8 cellular contexts compared by ENCODE assay signal in the genomic region with DNA sequence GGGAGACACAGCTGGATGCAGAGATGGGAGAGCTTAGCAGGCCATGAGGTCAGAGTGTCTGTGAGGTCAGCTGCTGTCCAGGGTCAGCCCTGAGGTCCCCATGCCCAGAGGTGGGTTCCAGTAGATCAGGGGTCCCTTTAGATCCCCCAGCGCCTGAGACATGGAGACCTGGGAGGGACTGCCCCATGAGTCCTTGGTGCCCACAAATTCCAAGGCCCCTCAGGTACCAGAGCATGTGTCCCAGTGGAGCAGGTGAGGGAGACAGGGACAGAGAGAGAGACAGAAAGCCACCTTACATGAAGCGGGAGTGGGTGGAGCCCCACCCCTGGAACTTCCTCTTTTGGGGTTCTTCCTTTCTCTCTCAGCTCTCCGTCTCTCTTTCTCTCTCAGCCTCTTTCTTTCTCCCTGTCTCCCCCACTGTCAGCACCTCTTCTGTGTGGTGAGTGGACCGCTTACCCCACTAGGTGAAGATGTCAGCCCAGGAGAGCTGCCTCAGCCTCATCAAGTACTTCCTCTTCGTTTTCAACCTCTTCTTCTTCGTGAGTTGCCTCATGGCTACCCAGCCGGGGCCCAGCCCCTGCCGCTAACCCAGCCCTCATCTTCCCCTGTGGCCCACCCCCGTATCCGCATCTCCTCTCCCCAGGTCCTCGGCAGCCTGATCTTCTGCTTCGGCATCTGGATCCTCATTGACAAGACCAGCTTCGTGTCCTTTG. TPM values are rescaled to one million over a fixed set of nuclear protein-coding genes. Genes with fewer than 3 reads are reported as not detected.
A peak's percentile ranks its signal among the peaks of the same experiment; 100 is the strongest.
DNase-seq lines count a peak whose midpoint lies in the region; ATAC-seq and TF ChIP-seq lines count a peak whose summit lies in the region.

A gene with protein sequence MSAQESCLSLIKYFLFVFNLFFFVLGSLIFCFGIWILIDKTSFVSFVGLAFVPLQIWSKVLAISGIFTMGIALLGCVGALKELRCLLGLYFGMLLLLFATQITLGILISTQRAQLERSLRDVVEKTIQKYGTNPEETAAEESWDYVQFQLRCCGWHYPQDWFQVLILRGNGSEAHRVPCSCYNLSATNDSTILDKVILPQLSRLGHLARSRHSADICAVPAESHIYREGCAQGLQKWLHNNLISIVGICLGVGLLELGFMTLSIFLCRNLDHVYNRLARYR (plus strand): TSS at position 336 of the 713 bp plus-strand sequence. CDS start 135 bp downstream, at position 471.

- H3K36me3 Mint-ChIP-seq in T-cell = peaks cover 39% of the 10 kb centered on the region
- peaks cover 1% of the 10 kb centered on the region for H3K36me3 Mint-ChIP-seq in activated naive CD8-positive, alpha-beta T cell

- no peak within 1 kb of the TSS for H3K9ac ChIP-seq in mesenchymal stem cell (ENCODE audit: low read length)

- CTCF ChIA-PET in T-cell (lab: Charles Lee) = interaction anchor here in 1 of 2 donors (0.6 kb wide), 2 partner anchors 17 to 29 kb away, joined by 6 read pairs; partner anchors contain the start of gene DKKL1

- H3K27ac ChIP-seq in neutrophil (peak within 1 kb of the TSS; percentile 94), mesenchymal stem cell (ENCODE audit: low read length, poor library complexity, severe bottlenecking) (no peak within 1 kb of the TSS)

- no peak within 1 kb of the TSS for H2BK15ac ChIP-seq in mesenchymal stem cell (ENCODE audit: low read depth, poor library complexity, severe bottlenecking)

- H3K4me3 Mint-ChIP-seq in T-cell = peak within 1 kb of the TSS; percentile 96 to 100 (median 99)
- peak within 1 kb of the TSS; percentile 99 for H3K4me3 Mint-ChIP-seq in activated naive CD8-positive, alpha-beta T cell

- no peak within 1 kb of the TSS for H4K91ac ChIP-seq in mesenchymal stem cell (ENCODE audit: low read length)

- no peak within 1 kb of the TSS for H2AK5ac ChIP-seq in mesenchymal stem cell (ENCODE audit: low read length, severe bottlenecking)

- H2BK12ac ChIP-seq in mesenchymal stem cell (ENCODE audit: low read length in 2 of 2) = no peak within 1 kb of the TSS

- no peak within 1 kb of the TSS for H3K18ac ChIP-seq in mesenchymal stem cell (ENCODE audit: low read depth in 1 of 2, low read length in 2 of 2)

- peak within 1 kb of the TSS; percentile 83 to 96 for H3K4me3 ChIP-seq in neutrophil (ENCODE audit: low read depth in 1 of 2, low read length in 1 of 2)
- H3K4me3 ChIP-seq in mesenchymal stem cell (ENCODE audit: insufficient read depth in 1 of 2, low read depth in 1 of 2, low read length in 2 of 2) = no peak within 1 kb of the TSS

- peak within 1 kb of the TSS; percentile 99 to 100 for H3K27ac Mint-ChIP-seq in T-cell
- H3K27ac Mint-ChIP-seq in activated naive CD8-positive, alpha-beta T cell = peak within 1 kb of the TSS; percentile 99

- in situ Hi-C loops in GM13976 (cut with MboI; ENCODE audit: low sequenced_read_pairs, unreplicated experiment) = no loop called here

- H3K14ac ChIP-seq in mesenchymal stem cell (ENCODE audit: low read length in 2 of 2) = no peak within 1 kb of the TSS

- ATAC-seq in T-cell (replicated peaks in 1 of 4) (peak; percentile 72 to 76 (median 74)), GM18873 (IDR thresholded peaks at IDR 0.05; ENCODE audit: low FRiP score, unreplicated experiment) (no peak)

- H2BK120ac ChIP-seq in mesenchymal stem cell (ENCODE audit: low read depth, low read length) = no peak within 1 kb of the TSS

- H3K4me1 ChIP-seq in neutrophil (ENCODE audit: control insufficient read depth in 1 of 2, insufficient read depth in 1 of 2, low read depth in 1 of 2, low read length in 1 of 2) (peaks cover 58 to 65% of the 10 kb centered on the region in 2 experiments), mesenchymal stem cell (ENCODE audit: control insufficient read depth, insufficient read depth, low read depth, low read length) (peaks cover 12% of the 10 kb centered on the region)

- H4K8ac ChIP-seq in mesenchymal stem cell (ENCODE audit: low read length) = no peak within 1 kb of the TSS

- H3K27me3 ChIP-seq in neutrophil (no peaks in the 10 kb centered on the region), mesenchymal stem cell (ENCODE audit: control insufficient read depth in 1 of 2, insufficient read depth in 1 of 2, low read length in 2 of 2) (peaks cover 0 to 13% of the 10 kb centered on the region in 2 experiments)

- no peaks in the 10 kb centered on the region for H3K27me3 Mint-ChIP-seq in T-cell
- H3K27me3 Mint-ChIP-seq in activated naive CD8-positive, alpha-beta T cell = no peaks in the 10 kb centered on the region

- H3K4ac ChIP-seq in mesenchymal stem cell (ENCODE audit: low read depth in 1 of 2, low read length in 2 of 2) = no peak within 1 kb of the TSS

- peaks cover 15% of the 10 kb centered on the region for H3K79me1 ChIP-seq in mesenchymal stem cell (replicated peaks; ENCODE audit: low read length, poor library complexity, severe bottlenecking)

- H2AFZ ChIP-seq in mesenchymal stem cell (ENCODE audit: low read depth, low read length) = no peak within 1 kb of the TSS

- H3K4me1 Mint-ChIP-seq in T-cell = peaks cover 77 to 86% (median 83%) of the 10 kb centered on the region in 3 donors
- H3K4me1 Mint-ChIP-seq in activated naive CD8-positive, alpha-beta T cell (ENCODE audit: low read depth) = peaks cover 73% of the 10 kb centered on the region

- H2BK5ac ChIP-seq in mesenchymal stem cell (ENCODE audit: low read depth, low read length, poor library complexity, severe bottlenecking) = no peak within 1 kb of the TSS

- no peak within 1 kb of the TSS for H3K4me2 ChIP-seq in mesenchymal stem cell (ENCODE audit: low read length, poor library complexity, severe bottlenecking)

- no peak for TF ChIP-seq CTCF in GM13976 (IDR thresholded peaks at IDR 0.05; ENCODE audit: borderline replicate concordance, control extremely low read depth, extremely low read depth, insufficient read depth, missing control alignments)
- no peak for TF ChIP-seq CTCF in neutrophil (IDR thresholded peaks at IDR 0.05)

- 85% methylated on average over 13 of the region's 13 CpGs for WGBS in mesenchymal stem cell

- H3K9me3 ChIP-seq in neutrophil = no peaks in the 10 kb centered on the region
- H3K9me3 ChIP-seq in mesenchymal stem cell (ENCODE audit: control insufficient read depth, low read length) = no peaks in the 10 kb centered on the region

- POLR2A ChIA-PET in T-cell (lab: Charles Lee) = no interaction called here

- DNase-seq in GM13976 (ENCODE audit: low spot score) = peak; percentile 79
- DNase-seq in T-cell = peak; percentile 44 to 77 (median 62)
- no peak for DNase-seq in SW480 (ENCODE audit: low spot score)
- DNase-seq in NCI-H526 (lab: John Stamatoyannopoulos, UW) = no peak
- DNase-seq in mesenchymal stem cell = no peak

- no peak within 1 kb of the TSS for H3K23ac ChIP-seq in mesenchymal stem cell (ENCODE audit: low read length in 2 of 2)

- H3K9me3 Mint-ChIP-seq in T-cell = no peaks in the 10 kb centered on the region
- no peaks in the 10 kb centered on the region for H3K9me3 Mint-ChIP-seq in activated naive CD8-positive, alpha-beta T cell (ENCODE audit: low read depth)

- H3K36me3 ChIP-seq in neutrophil (peaks cover 36% of the 10 kb centered on the region), mesenchymal stem cell (ENCODE audit: control insufficient read depth in 1 of 2, insufficient read depth in 2 of 2, low read depth in 1 of 2, low read length in 2 of 2) (peaks cover 0 to 53% of the 10 kb centered on the region in 2 experiments)

RNA-seq across cellular contexts. Expression of the gene that starts here (rescaled TPM):
- 100 to 1,000 TPM; 365 to 435 (median 369) TPM for total RNA-seq in T-cell
- not detected for polyA plus RNA-seq in mesenchymal stem cell (2013, experiment 1 of 2)
- not detected for polyA plus RNA-seq in mesenchymal stem cell (2013, experiment 2 of 2)

Comparison
In these comparisons a context has a peak if more than half of its experiments do, and no peak if none do; other contexts are left out.
1. DNase-seq: peak in GM13976 (single experiment) and T-cell (34 of 34); none in SW480 (single experiment), NCI-H526 (0 of 2) and mesenchymal stem cell (single experiment).
2. H3K4me3 ChIP-seq: peak in neutrophil (2 of 2); none in mesenchymal stem cell (0 of 2).